In genomic region chr9:127817881-127818434, GRCh38 we compare ENCODE assay signal across 14 cellular contexts. TPM values are rescaled to one million over a fixed set of nuclear protein-coding genes. Genes with fewer than 3 reads are reported as not detected.
A peak's percentile ranks its signal among the peaks of the same experiment; 100 is the strongest.
DNase-seq lines count a peak whose midpoint lies in the region; ATAC-seq and TF ChIP-seq lines count a peak whose summit lies in the region.
"Had no signal": no experiment of that assay in that cellular context is flagged by ENCODE, and none has a peak within 500 bp of the region (broad histone marks: within the 10 kb centered on the region; RNA-seq: fewer than 3 reads in every experiment).

No MANE protein-coding gene starts in this region.

- no peak for TF ChIP-seq CTCF in nephron (IDR thresholded peaks at IDR 0.05; ENCODE audit: unreplicated experiment in 3 of 3)

- H3K9me3 Mint-ChIP-seq in nephron, result no peaks in the 10 kb centered on the region

- H3K27me3 Mint-ChIP-seq in nephron (ENCODE audit: low read depth), result no peaks in the 10 kb centered on the region

- H3K4me3 Mint-ChIP-seq in nephron, result no peak overlapping the region

- no peak for ATAC-seq in GM21717 (IDR thresholded peaks at IDR 0.05; ENCODE audit: unreplicated experiment)
- ATAC-seq in HG02759 (IDR thresholded peaks at IDR 0.05; ENCODE audit: unreplicated experiment), result no peak

- DNase-seq in NCI-H82 (lab: John Stamatoyannopoulos, UW) (peak; percentile 39), NCI-H82 treated with DMSO at 0.1 percent for 48 hours (lab: John Stamatoyannopoulos, UW; ENCODE audit: unreplicated experiment) (no peak), NCI-H2171 (lab: John Stamatoyannopoulos, UW) (peak; percentile 52), cerebellum (ENCODE audit: low spot score) (peak; percentile 63), NCI-H187 (lab: John Stamatoyannopoulos, UW) (no peak)
- DNase-seq: activated CD8-positive, alpha-beta memory T cell treated with anti-CD3 and anti-CD28 coated beads, Interleukin-2, amount 50 U/mL, for 4 hours; cortex of kidney; esophagus squamous epithelium; hypothalamus; NK-92 treated with Interleukin-12 subunit alpha and Interleukin-12 subunit beta, amount 100 ng/mL, for 24 hours; stimulated activated CD4-positive, alpha-beta T cell treated with anti-CD3 and anti-CD28 coated beads, Interleukin-12 subunit alpha, Interleukin-12 subunit beta, amount 100 ng/mL, for 4 hours had no signal

- peak overlapping the region; percentile 76 to 92 (median 79) for H3K27ac Mint-ChIP-seq in nephron

- H3K4me1 Mint-ChIP-seq in nephron, result peaks cover 23% of the 10 kb centered on the region

- H3K36me3 Mint-ChIP-seq in nephron (ENCODE audit: low read depth), result peaks cover 4% of the 10 kb centered on the region

RNA-seq across cellular contexts. Expression of gene FPGS, which starts 15.3 kb away (rescaled TPM):
- 20.3 TPM for total RNA-seq in cerebellum

RNA-seq across cellular contexts. Expression of gene CDK9, which starts 32.1 kb away (rescaled TPM):
- 38.9 TPM for total RNA-seq in cerebellum

RNA-seq across cellular contexts. Expression of gene ENG, which starts 36.5 kb away (rescaled TPM):
- total RNA-seq in cerebellum, result 3.2 TPM

RNA-seq across cellular contexts. Expression of gene SH2D3C, which starts 39.5 kb away (rescaled TPM):
- 8.5 TPM for total RNA-seq in cerebellum

RNA-seq across cellular contexts. Expression of gene AK1, which starts 59.5 kb away (rescaled TPM):
- total RNA-seq in cerebellum, result 23.0 TPM

Comparison
In these comparisons a context has a peak if more than half of its experiments do, and no peak if none do; other contexts are left out.
1. DNase-seq: peak in NCI-H82 (single experiment), NCI-H2171 (single experiment) and cerebellum (single experiment); none in NCI-H82 treated with DMSO at 0.1 percent for 48 hours (single experiment) and NCI-H187 (0 of 2).